ENCODE assay signal across 11 cellular contexts in genomic region chr2:99481941-99482340, GRCh38. TPM values are rescaled to one million over a fixed set of nuclear protein-coding genes. Genes with fewer than 3 reads are reported as not detected.
DNase-seq lines count a peak whose midpoint lies in the region; ATAC-seq and TF ChIP-seq lines count a peak whose summit lies in the region.
"Had no signal": no experiment of that assay in that cellular context is flagged by ENCODE, and none has a peak within 500 bp of the region (broad histone marks: within the 10 kb centered on the region; RNA-seq: fewer than 3 reads in every experiment).

No MANE protein-coding gene starts in this region.

- H3K27ac Mint-ChIP-seq in H9, result peak overlapping the region; percentile 32 to 78 (median 76); a peak in 6 of 7 replicates
- H3K27ac Mint-ChIP-seq in natural killer cell treated with Interleukin-12 subunit alpha and Interleukin-12 subunit beta and Interleukin-15 and Interleukin-18, amount 100 ng/mL, for 72 hours, result no peak overlapping the region

- TF ChIP-seq CTCF in H9 (conservative IDR thresholded peaks at IDR 0.05) (no peak), OCI-LY7 (conservative IDR thresholded peaks at IDR 0.05; ENCODE audit: low read length) (no peak)

- H3K4me3 Mint-ChIP-seq in H9, result no peak overlapping the region; a peak in 1 of 5 replicates
- H3K4me3 Mint-ChIP-seq in natural killer cell treated with Interleukin-12 subunit alpha and Interleukin-12 subunit beta and Interleukin-15 and Interleukin-18, amount 100 ng/mL, for 72 hours, result no peak overlapping the region

- H3K4ac ChIP-seq in H9 (ENCODE audit: low read depth, low read length), result no peak overlapping the region

- H2BK120ac ChIP-seq in H9 (ENCODE audit: low read depth, low read length, poor library complexity, severe bottlenecking), result no peak overlapping the region

- H3K9me2 ChIP-seq in OCI-LY7 (ENCODE audit: insufficient read depth, low read length), result no peaks in the 10 kb centered on the region

- no peak overlapping the region for H3K14ac ChIP-seq in H9 (ENCODE audit: insufficient read depth, low read length)

- H2AK5ac ChIP-seq in H9 (ENCODE audit: insufficient read length, low read length), result no peak overlapping the region

- H4K8ac ChIP-seq in H9 (replicated peaks; ENCODE audit: insufficient read length, low read depth, low read length), result no peak overlapping the region

- intact Hi-C loops in OCI-LY7 (cut with micrococcal nuclease; ENCODE audit: unreplicated experiment), result no loop called here

- H3K79me2 ChIP-seq in H9 (ENCODE audit: insufficient read depth, low read length), result peaks cover 66% of the 10 kb centered on the region
- peaks cover 99% of the 10 kb centered on the region for H3K79me2 ChIP-seq in OCI-LY7 (ENCODE audit: insufficient read depth, low read depth, low read length)

- H2AFZ ChIP-seq in H9 (ENCODE audit: low read length) (no peak overlapping the region), OCI-LY7 (ENCODE audit: low read length) (no peak overlapping the region)

- H3K27ac ChIP-seq in H9 (ENCODE audit: insufficient read length, low read depth, low read length), result no peak overlapping the region
- no peak overlapping the region for H3K27ac ChIP-seq in OCI-LY7 (ENCODE audit: low read depth, low read length, poor library complexity, severe bottlenecking)

- H3K4me1 Mint-ChIP-seq in H9, result peaks cover 38 to 44% of the 10 kb centered on the region in 2 experiments
- peaks cover 30 to 31% of the 10 kb centered on the region in 2 donors for H3K4me1 Mint-ChIP-seq in natural killer cell treated with Interleukin-12 subunit alpha and Interleukin-12 subunit beta and Interleukin-15 and Interleukin-18, amount 100 ng/mL, for 72 hours (ENCODE audit: low read depth in 2 of 2)

- H3T11ph ChIP-seq in H9 (ENCODE audit: low read length), result no peak overlapping the region

- no peak overlapping the region for H3K56ac ChIP-seq in H9 (ENCODE audit: insufficient read length, low read depth, low read length)

- H3K9me3 Mint-ChIP-seq in H9, result no peaks in the 10 kb centered on the region
- H3K9me3 Mint-ChIP-seq in natural killer cell treated with Interleukin-12 subunit alpha and Interleukin-12 subunit beta and Interleukin-15 and Interleukin-18, amount 100 ng/mL, for 72 hours, result no peaks in the 10 kb centered on the region

- H3K4me2 ChIP-seq in H9 (ENCODE audit: insufficient read depth, insufficient read length, low read length), result no peak overlapping the region
- H3K4me2 ChIP-seq in OCI-LY7 (ENCODE audit: low read length), result no peak overlapping the region

- no peaks in the 10 kb centered on the region for H3K27me3 ChIP-seq in H9 (ENCODE audit: insufficient read depth, low read length)

- no peaks in the 10 kb centered on the region for H4K20me1 ChIP-seq in H9 (ENCODE audit: control insufficient read depth, insufficient read depth, insufficient read length)
- H4K20me1 ChIP-seq in OCI-LY7 (ENCODE audit: insufficient read depth, low read length), result peaks cover 25% of the 10 kb centered on the region

- H3K9ac ChIP-seq in H9 (ENCODE audit: extremely low read depth, insufficient read length, low read length), result no peak overlapping the region

- DNase-seq in H9, result peak; percentile 44
- peak; percentile 4 for DNase-seq in OCI-LY7 (ENCODE audit: low spot score)
- DNase-seq in fibroblast of gingiva (ENCODE audit: low read depth), result peak; percentile 5
- DNase-seq in myocyte (ENCODE audit: low read depth), result peak; percentile 29
- no peak for DNase-seq in natural killer cell treated with Interleukin-12 subunit alpha and Interleukin-12 subunit beta and Interleukin-15 and Interleukin-18, amount 100 ng/mL, for 72 hours (ENCODE audit: low spot score)
- DNase-seq: activated naive CD4-positive, alpha-beta T cell treated with Interleukin-2 at 50 U/mL for 16 hours; NCI-H2029 treated with DMSO at 0.1 percent for 48 hours; SIG-M5 had no signal

- no peak overlapping the region for H2BK20ac ChIP-seq in H9 (ENCODE audit: low read depth, low read length, poor library complexity, severe bottlenecking)

- no peak overlapping the region for H4K5ac ChIP-seq in H9 (ENCODE audit: insufficient read length, low read depth, low read length)

- WGBS in H9 (ENCODE audit: extremely low coverage, insufficient read length, low lambda C conversion rate), result no CpG with 5 or more reads among the region's 1 CpG

- no peak overlapping the region for H2BK15ac ChIP-seq in H9 (ENCODE audit: low read depth, low read length)

- CTCF ChIA-PET in OCI-LY7 (lab: Charles Lee; ENCODE audit: unreplicated experiment), result no interaction called here

- no peak overlapping the region for H2BK5ac ChIP-seq in H9 (ENCODE audit: insufficient read length, low read length)

- H3K9me3 ChIP-seq in H9 (ENCODE audit: control insufficient read depth, low read depth, low read length), result no peaks in the 10 kb centered on the region
- no peaks in the 10 kb centered on the region for H3K9me3 ChIP-seq in OCI-LY7 (ENCODE audit: low read length)

- no peaks in the 10 kb centered on the region for H3K27me3 Mint-ChIP-seq in H9 (ENCODE audit: low read depth)
- no peaks in the 10 kb centered on the region for H3K27me3 Mint-ChIP-seq in natural killer cell treated with Interleukin-12 subunit alpha and Interleukin-12 subunit beta and Interleukin-15 and Interleukin-18, amount 100 ng/mL, for 72 hours

- POLR2A ChIA-PET in OCI-LY7 (lab: Charles Lee), result interaction anchor here (1.5 kb wide), 1 partner anchor 26 kb away, joined by 4 read pairs; no protein-coding TSS in a partner anchor

- H3K4me3 ChIP-seq in OCI-LY7 (ENCODE audit: low read depth, low read length, poor library complexity, severe bottlenecking), result no peak overlapping the region

- H3K36me3 ChIP-seq in OCI-LY7 (ENCODE audit: insufficient read depth, low read length), result peaks cover 16% of the 10 kb centered on the region

- BruUV-seq in OCI-LY7 (replicated peaks; lab: Mats Ljungman, UMichigan), result no TSS peak

- H3K23ac ChIP-seq in H9 (ENCODE audit: insufficient read length, low read depth, low read length), result no peak overlapping the region

- no peak overlapping the region for H2BK12ac ChIP-seq in H9 (ENCODE audit: insufficient read length, low read depth, low read length)

- no peaks in the 10 kb centered on the region for H3K23me2 ChIP-seq in H9 (ENCODE audit: insufficient read length, low read depth, low read length, poor library complexity, severe bottlenecking)

- H3K36me3 Mint-ChIP-seq in H9 (ENCODE audit: insufficient read depth in 1 of 3, low read depth in 3 of 3), result peaks cover 0 to 4% (median 4%) of the 10 kb centered on the region in 3 experiments; a peak in 4 of 7 replicates
- no peaks in the 10 kb centered on the region for H3K36me3 Mint-ChIP-seq in natural killer cell treated with Interleukin-12 subunit alpha and Interleukin-12 subunit beta and Interleukin-15 and Interleukin-18, amount 100 ng/mL, for 72 hours

- ATAC-seq in GM18520 (IDR thresholded peaks at IDR 0.05; ENCODE audit: unreplicated experiment) (no peak), HG03095 (IDR thresholded peaks at IDR 0.05; ENCODE audit: unreplicated experiment) (no peak), GM19328 (IDR thresholded peaks at IDR 0.05; ENCODE audit: unreplicated experiment) (no peak)
- no peak for ATAC-seq in natural killer cell treated with Interleukin-12 subunit alpha and Interleukin-12 subunit beta and Interleukin-15 and Interleukin-18, amount 100 ng/mL, for 72 hours

- H3K18ac ChIP-seq in H9 (ENCODE audit: insufficient read length, low read depth, low read length), result no peak overlapping the region

- peaks cover 3% of the 10 kb centered on the region for H3K79me1 ChIP-seq in H9 (ENCODE audit: insufficient read depth, low read depth, low read length, poor library complexity, severe bottlenecking)

- H4K91ac ChIP-seq in H9 (ENCODE audit: insufficient read length, low read depth, low read length), result no peak overlapping the region

- H3K4me1 ChIP-seq in H9 (ENCODE audit: insufficient read depth, low read length) (peaks cover 5% of the 10 kb centered on the region), OCI-LY7 (ENCODE audit: insufficient read depth, low read length, poor library complexity, severe bottlenecking) (peaks cover 18% of the 10 kb centered on the region)

RNA-seq across cellular contexts. Expression of gene REV1, which starts 7.9 kb away (rescaled TPM):
- total RNA-seq in H9 (2021) (41.6 and 43.1 TPM in 2 replicates), OCI-LY7 (2022) (51.6 and 65.5 TPM in 2 replicates), myocyte (19.1 and 21.9 TPM in 2 replicates)
- total RNA-seq in OCI-LY7 (2014; rRNA removed; shearing (Covaris generic)), result 59.4 and 68.1 TPM in 2 replicates
- 12.9 TPM for polyA plus RNA-seq in myocyte (2012)
- 10 to 100 TPM; 26.7 to 59.5 TPM for total RNA-seq in natural killer cell treated with Interleukin-12 subunit alpha and Interleukin-12 subunit beta and Interleukin-15 and Interleukin-18, amount 100 ng/mL, for 72 hours

Comparison
In these comparisons a context has a peak if more than half of its experiments do, and no peak if none do; other contexts are left out.
1. H3K27ac Mint-ChIP-seq: peak in H9 (3 of 3); none in natural killer cell treated with Interleukin-12 subunit alpha and Interleukin-12 subunit beta and Interleukin-15 and Interleukin-18, amount 100 ng/mL, for 72 hours (0 of 2).